ENCODE assay signal across 1 cellular context in the genomic region with DNA sequence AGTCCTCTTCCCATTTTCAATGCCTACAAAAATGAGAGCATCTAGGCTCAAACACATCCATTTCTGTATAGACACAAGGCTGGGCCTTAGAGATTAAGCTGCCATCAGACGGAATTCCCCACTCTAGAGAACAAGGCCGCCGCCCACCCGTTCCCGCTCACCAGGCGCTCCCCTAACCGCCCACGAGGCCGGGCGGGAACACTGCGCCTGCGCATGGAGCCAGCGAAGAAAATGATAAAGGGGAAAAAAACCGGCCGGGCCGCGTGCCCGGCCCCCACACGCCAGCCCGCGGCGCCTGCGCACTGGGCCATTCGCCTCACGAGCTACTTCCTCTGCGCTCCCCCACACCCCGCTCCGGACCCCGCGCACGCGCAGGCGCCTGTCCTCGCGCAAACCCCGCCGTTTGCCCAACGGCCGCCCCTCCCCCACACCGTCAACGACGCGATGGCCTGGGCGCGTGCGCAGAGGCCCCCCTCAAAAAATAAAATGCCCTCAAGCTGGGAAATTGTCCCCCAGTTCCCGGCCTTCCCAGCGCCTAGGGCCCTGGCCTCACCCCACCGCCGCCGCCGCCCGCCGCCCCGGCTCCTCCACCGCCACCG.
TF ChIP-seq lines count a peak whose summit lies in the region.

No MANE protein-coding gene starts in this region.

TF ChIP-seq in HepG2, 621 proteins besides CTCF, POLR2A, EP300 and RAD21 (continued from another document and continues in another):
- TF ChIP-seq ZNF678 (CRISPR knock-in tag; IDR thresholded peaks at IDR 0.05) = no peak
- TF ChIP-seq NFKBIZ (CRISPR knock-in tag; IDR thresholded peaks at IDR 0.05) = peak; percentile 64; the same call in 1 of the 2 replicates
- TF ChIP-seq ZNF770 (CRISPR knock-in tag; IDR thresholded peaks at IDR 0.05) = no peak
- no peak; the same call in 1 of the 2 replicates for TF ChIP-seq NKX3-1 (CRISPR knock-in tag; IDR thresholded peaks at IDR 0.05)
- TF ChIP-seq ZNF253 (CRISPR knock-in tag; IDR thresholded peaks at IDR 0.05; ENCODE audit: borderline replicate concordance) = no peak
- no peak for TF ChIP-seq ARID2 (CRISPR knock-in tag; IDR thresholded peaks at IDR 0.05; ENCODE audit: borderline replicate concordance)
- TF ChIP-seq MIER3 (CRISPR knock-in tag; IDR thresholded peaks at IDR 0.05; ENCODE audit: borderline replicate concordance) = no peak
- no peak for TF ChIP-seq REPIN1 (CRISPR knock-in tag; IDR thresholded peaks at IDR 0.05; ENCODE audit: borderline replicate concordance, low read depth)
- peak; percentile 43; the same call in 1 of the 2 replicates for TF ChIP-seq ZNF639 (CRISPR knock-in tag; conservative IDR thresholded peaks at IDR 0.05)
- peak; percentile 29; the same call in 1 of the 2 replicates for TF ChIP-seq ZFX (CRISPR knock-in tag; IDR thresholded peaks at IDR 0.05; ENCODE audit: low read depth)
- TF ChIP-seq ZNF205 (CRISPR knock-in tag; IDR thresholded peaks at IDR 0.05) = 0 out of 2 replicates have a peak, but pooled peaks have one; percentile 37
- no peak for TF ChIP-seq SOX13 (IDR thresholded peaks at IDR 0.05)
- TF ChIP-seq SOX13 (CRISPR knock-in tag; conservative IDR thresholded peaks at IDR 0.05 in 1 of 2, IDR thresholded peaks at IDR 0.05 in 1 of 2) = peak in 1 of 2 experiments; percentile 13; a peak in 1 of 4 replicates
- peak; percentile 64 for TF ChIP-seq E2F1 (CRISPR knock-in tag; IDR thresholded peaks at IDR 0.05)
- no peak; the same call in none of the 2 replicates for TF ChIP-seq TBX2 (CRISPR knock-in tag; IDR thresholded peaks at IDR 0.05; ENCODE audit: borderline replicate concordance)
- peak; percentile 62 for TF ChIP-seq ZFY (CRISPR knock-in tag; IDR thresholded peaks at IDR 0.05)
- TF ChIP-seq, protein P1, sequence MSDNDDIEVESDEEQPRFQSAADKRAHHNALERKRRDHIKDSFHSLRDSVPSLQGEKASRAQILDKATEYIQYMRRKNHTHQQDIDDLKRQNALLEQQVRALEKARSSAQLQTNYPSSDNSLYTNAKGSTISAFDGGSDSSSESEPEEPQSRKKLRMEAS (IDR thresholded peaks at IDR 0.05) = peak; percentile 91
- TF ChIP-seq ZNF558 (CRISPR knock-in tag; IDR thresholded peaks at IDR 0.05; ENCODE audit: borderline replicate concordance) = peak; percentile 75; the same call in 1 of the 2 replicates
- TF ChIP-seq, protein P2, sequence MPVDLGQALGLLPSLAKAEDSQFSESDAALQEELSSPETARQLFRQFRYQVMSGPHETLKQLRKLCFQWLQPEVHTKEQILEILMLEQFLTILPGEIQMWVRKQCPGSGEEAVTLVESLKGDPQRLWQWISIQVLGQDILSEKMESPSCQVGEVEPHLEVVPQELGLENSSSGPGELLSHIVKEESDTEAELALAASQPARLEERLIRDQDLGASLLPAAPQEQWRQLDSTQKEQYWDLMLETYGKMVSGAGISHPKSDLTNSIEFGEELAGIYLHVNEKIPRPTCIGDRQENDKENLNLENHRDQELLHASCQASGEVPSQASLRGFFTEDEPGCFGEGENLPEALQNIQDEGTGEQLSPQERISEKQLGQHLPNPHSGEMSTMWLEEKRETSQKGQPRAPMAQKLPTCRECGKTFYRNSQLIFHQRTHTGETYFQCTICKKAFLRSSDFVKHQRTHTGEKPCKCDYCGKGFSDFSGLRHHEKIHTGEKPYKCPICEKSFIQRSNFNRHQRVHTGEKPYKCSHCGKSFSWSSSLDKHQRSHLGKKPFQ (CRISPR knock-in tag; IDR thresholded peaks at IDR 0.05; ENCODE audit: insufficient replicate concordance) = peak; percentile 44
- 0 out of 2 replicates have a peak, but pooled peaks have one; percentile 8 for TF ChIP-seq ZNF777 (CRISPR knock-in tag; IDR thresholded peaks at IDR 0.05)
- TF ChIP-seq, protein P3, sequence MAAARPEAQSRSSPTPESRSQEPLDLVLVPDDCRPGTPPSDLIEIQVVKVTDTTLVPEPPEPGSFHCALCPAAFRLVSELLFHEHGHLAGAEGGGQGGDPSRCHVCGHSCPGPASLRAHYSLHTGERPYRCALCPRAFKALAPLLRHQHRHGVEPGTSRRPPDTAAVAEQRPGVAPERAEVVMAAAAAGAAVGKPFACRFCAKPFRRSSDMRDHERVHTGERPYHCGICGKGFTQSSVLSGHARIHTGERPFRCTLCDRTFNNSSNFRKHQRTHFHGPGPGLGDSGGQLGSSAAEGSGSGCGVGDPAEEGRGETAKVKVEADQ (CRISPR knock-in tag; IDR thresholded peaks at IDR 0.05; ENCODE audit: borderline replicate concordance) = peak; percentile 26; the same call in 1 of the 2 replicates
- peak; percentile 45; the same call in 1 of the 2 replicates for TF ChIP-seq GZF1 (CRISPR knock-in tag; IDR thresholded peaks at IDR 0.05)
- no peak for TF ChIP-seq HNRNPUL1 (IDR thresholded peaks at IDR 0.05; ENCODE audit: low read depth, low read length)
- peak; percentile 40; the same call in 1 of the 2 replicates for TF ChIP-seq MXD3 (CRISPR knock-in tag; IDR thresholded peaks at IDR 0.05)
- no peak for TF ChIP-seq ZNF329 (CRISPR knock-in tag; IDR thresholded peaks at IDR 0.05; ENCODE audit: low read depth)
- no peak for TF ChIP-seq ZNF446 (CRISPR knock-in tag; IDR thresholded peaks at IDR 0.05)
- no peak for TF ChIP-seq KAT2B (IDR thresholded peaks at IDR 0.05; ENCODE audit: borderline replicate concordance, low read depth, low read length)
- no peak for TF ChIP-seq REL (CRISPR knock-in tag; conservative IDR thresholded peaks at IDR 0.05)
- 0 out of 2 replicates have a peak, but pooled peaks have one; percentile 7 for TF ChIP-seq PHF20 (CRISPR knock-in tag; IDR thresholded peaks at IDR 0.05)
- TF ChIP-seq ARNT2 (CRISPR knock-in tag; IDR thresholded peaks at IDR 0.05; ENCODE audit: low read depth) = no peak; the same call in 1 of the 2 replicates
- no peak for TF ChIP-seq ZMYM3 (CRISPR knock-in tag; IDR thresholded peaks at IDR 0.05)
- TF ChIP-seq CEBPB (IDR thresholded peaks at IDR 0.05; ENCODE audit: borderline replicate concordance, low read depth, low read length) = peak; percentile 57; the same call in 1 of the 2 replicates
- TF ChIP-seq KDM5A (IDR thresholded peaks at IDR 0.05; ENCODE audit: borderline replicate concordance, low read length) = 0 out of 2 replicates have a peak, but pooled peaks have one; percentile 67
- no peak for TF ChIP-seq SNAI1 (CRISPR knock-in tag; IDR thresholded peaks at IDR 0.05; ENCODE audit: borderline replicate concordance)
- peak; percentile 76; the same call in 1 of the 2 replicates for TF ChIP-seq ZNF703 (CRISPR knock-in tag; IDR thresholded peaks at IDR 0.05; ENCODE audit: borderline replicate concordance)
- TF ChIP-seq AHR (CRISPR knock-in tag; IDR thresholded peaks at IDR 0.05) = no peak
- TF ChIP-seq ZNF644 (CRISPR knock-in tag; IDR thresholded peaks at IDR 0.05; ENCODE audit: low read depth) = no peak
- no peak for TF ChIP-seq ZNF337 (CRISPR knock-in tag; IDR thresholded peaks at IDR 0.05; ENCODE audit: borderline replicate concordance, low read depth)
- 0 out of 2 replicates have a peak, but pooled peaks have one; percentile 21 for TF ChIP-seq FOXK1 (CRISPR knock-in tag; IDR thresholded peaks at IDR 0.05; ENCODE audit: borderline replicate concordance, low read depth)
- 0 out of 2 replicates have a peak, but pooled peaks have one; percentile 40 for TF ChIP-seq AHDC1 (CRISPR knock-in tag; IDR thresholded peaks at IDR 0.05; ENCODE audit: borderline replicate concordance)
- TF ChIP-seq KLF11 (CRISPR knock-in tag; IDR thresholded peaks at IDR 0.05) = no peak
- TF ChIP-seq, protein P4, sequence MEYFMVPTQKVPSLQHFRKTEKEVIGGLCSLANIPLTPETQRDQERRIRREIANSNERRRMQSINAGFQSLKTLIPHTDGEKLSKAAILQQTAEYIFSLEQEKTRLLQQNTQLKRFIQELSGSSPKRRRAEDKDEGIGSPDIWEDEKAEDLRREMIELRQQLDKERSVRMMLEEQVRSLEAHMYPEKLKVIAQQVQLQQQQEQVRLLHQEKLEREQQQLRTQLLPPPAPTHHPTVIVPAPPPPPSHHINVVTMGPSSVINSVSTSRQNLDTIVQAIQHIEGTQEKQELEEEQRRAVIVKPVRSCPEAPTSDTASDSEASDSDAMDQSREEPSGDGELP (IDR thresholded peaks at IDR 0.05; ENCODE audit: borderline replicate concordance, low read depth) = no peak
- no peak for TF ChIP-seq ZKSCAN5 (CRISPR knock-in tag; IDR thresholded peaks at IDR 0.05)
- peak; percentile 89 for TF ChIP-seq TFDP2 (CRISPR knock-in tag; IDR thresholded peaks at IDR 0.05)
- peak; percentile 9; the same call in 1 of the 2 replicates for TF ChIP-seq CREB1 (IDR thresholded peaks at IDR 0.05)
- no peak for TF ChIP-seq CREB1 (CRISPR knock-in tag; IDR thresholded peaks at IDR 0.05)
- TF ChIP-seq ZSCAN9 (CRISPR knock-in tag; IDR thresholded peaks at IDR 0.05; ENCODE audit: borderline replicate concordance) = peak; percentile 69; the same call in 1 of the 2 replicates
- 0 out of 2 replicates have a peak, but pooled peaks have one; percentile 16 for TF ChIP-seq SIN3A (IDR thresholded peaks at IDR 0.05; ENCODE audit: borderline replicate concordance, low read depth, low read length)
